Comparison of ENCODE assay signal across 8 cellular contexts in the genomic region with DNA sequence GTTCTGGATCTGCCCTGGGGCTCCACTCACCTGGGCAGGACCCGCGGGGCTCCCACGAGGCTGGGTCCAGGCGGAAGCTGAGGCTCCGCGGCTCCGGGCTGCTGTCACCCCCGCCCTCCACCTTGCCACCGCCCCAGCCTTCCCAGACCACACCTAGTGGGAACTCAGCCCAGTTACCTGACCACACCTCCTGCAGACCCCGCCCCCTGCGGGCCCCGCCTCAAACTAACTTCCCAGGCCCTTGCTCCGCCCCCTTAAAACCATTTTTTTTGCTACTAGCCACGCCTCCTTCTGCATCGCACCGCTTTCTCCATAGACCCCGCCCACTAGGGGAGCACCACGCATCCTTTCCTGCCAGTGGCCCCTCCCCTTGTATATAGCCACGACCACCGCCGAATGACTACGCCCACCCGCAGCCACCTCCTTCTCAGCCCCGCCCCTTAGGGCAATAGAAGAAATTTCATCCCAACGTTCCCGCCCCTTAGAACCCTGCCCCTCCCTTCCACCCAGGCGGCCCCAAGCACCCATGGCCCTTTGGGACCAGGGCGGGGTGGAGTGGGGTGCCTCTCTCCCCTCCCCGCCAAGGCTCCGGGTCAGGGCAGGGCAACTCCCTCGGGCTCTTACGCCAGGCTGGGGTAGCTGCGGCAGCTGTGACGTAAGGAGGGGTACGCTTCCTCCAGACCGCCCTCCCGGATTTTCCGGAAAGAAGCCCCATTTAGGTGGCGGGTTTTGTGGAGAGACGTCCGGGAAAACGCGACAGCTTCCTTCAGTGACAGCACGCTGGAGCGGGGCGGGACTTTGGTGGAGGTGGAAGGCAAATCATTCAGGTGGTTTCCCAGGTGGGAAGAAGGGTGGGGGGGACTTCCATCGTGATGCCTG. TPM values are rescaled to one million over a fixed set of nuclear protein-coding genes. Genes with fewer than 3 reads are reported as not detected.
DNase-seq lines count a peak whose midpoint lies in the region; ATAC-seq lines count a peak whose summit lies in the region.

A gene (minus strand): TSS at position 79 of the 879 bp plus-strand sequence. CDS start 3,687 bp downstream, outside the sequence.

- peaks cover 37% of the 10 kb centered on the region for H3K4me1 Mint-ChIP-seq in stimulated activated memory B cell treated with anti-CD40 and anti-IgM and Interleukin-4, amounts not matched to agents 10 μg/mL and 1 μg/mL and 100 μg/mL, for 72 hours

- peaks cover 5% of the 10 kb centered on the region for H3K9me3 Mint-ChIP-seq in stimulated activated memory B cell treated with anti-CD40 and anti-IgM and Interleukin-4, amounts not matched to agents 10 μg/mL and 1 μg/mL and 100 μg/mL, for 72 hours

- no peaks in the 10 kb centered on the region for H3K36me3 Mint-ChIP-seq in stimulated activated memory B cell treated with anti-CD40 and anti-IgM and Interleukin-4, amounts not matched to agents 10 μg/mL and 1 μg/mL and 100 μg/mL, for 72 hours

- H3K27me3 Mint-ChIP-seq in stimulated activated memory B cell treated with anti-CD40 and anti-IgM and Interleukin-4, amounts not matched to agents 10 μg/mL and 1 μg/mL and 100 μg/mL, for 72 hours: no peaks in the 10 kb centered on the region

- DNase-seq in NCI-H526 (lab: John Stamatoyannopoulos, UW): peak; percentile 77 to 94
- peak; percentile 94 to 96 for DNase-seq in activated CD4-positive, alpha-beta T cell treated with anti-CD3 and anti-CD28 coated beads, Interleukin-2, amount 50 U/mL, for 48 hours
- peak; percentile 93 for DNase-seq in effector CD8-positive, alpha-beta T cell (lab: John Stamatoyannopoulos, UW)
- DNase-seq in mucosa of gallbladder (ENCODE audit: low spot score): peak; percentile 94
- no peak for DNase-seq in H4 (ENCODE audit: low spot score)

- ATAC-seq in GM18909 (IDR thresholded peaks at IDR 0.05; ENCODE audit: poor library complexity, unreplicated experiment) (peak; percentile 77), HG03095 (IDR thresholded peaks at IDR 0.05; ENCODE audit: unreplicated experiment) (peak; percentile 62)
- peak; percentile 88 for ATAC-seq in stimulated activated memory B cell treated with anti-CD40 and anti-IgM and Interleukin-4, amounts not matched to agents 10 μg/mL and 1 μg/mL and 100 μg/mL, for 72 hours

- peak within 1 kb of the TSS; percentile 78 for H3K27ac Mint-ChIP-seq in stimulated activated memory B cell treated with anti-CD40 and anti-IgM and Interleukin-4, amounts not matched to agents 10 μg/mL and 1 μg/mL and 100 μg/mL, for 72 hours

- H3K4me3 Mint-ChIP-seq in stimulated activated memory B cell treated with anti-CD40 and anti-IgM and Interleukin-4, amounts not matched to agents 10 μg/mL and 1 μg/mL and 100 μg/mL, for 72 hours: peak within 1 kb of the TSS; percentile 78

RNA-seq across cellular contexts. Expression of the gene that starts here (rescaled TPM):
- 28.2 TPM for total RNA-seq in mucosa of gallbladder
- not detected in 2 replicates for total RNA-seq in H4 (2014; rRNA removed; shearing (Covaris generic))

Comparison
In these comparisons a context has a peak if more than half of its experiments do, and no peak if none do; other contexts are left out.
1. RNA of the gene that starts here (total RNA-seq): 28.2 TPM in mucosa of gallbladder (single experiment); not detected in H4; every median in the first group is over 10 times any median in the second.
2. Peak in every context shown above with its lines, with median percentiles within 50 percentile points of each other: ATAC-seq.